10 cellular contexts compared by ENCODE assay signal in the genomic region with DNA sequence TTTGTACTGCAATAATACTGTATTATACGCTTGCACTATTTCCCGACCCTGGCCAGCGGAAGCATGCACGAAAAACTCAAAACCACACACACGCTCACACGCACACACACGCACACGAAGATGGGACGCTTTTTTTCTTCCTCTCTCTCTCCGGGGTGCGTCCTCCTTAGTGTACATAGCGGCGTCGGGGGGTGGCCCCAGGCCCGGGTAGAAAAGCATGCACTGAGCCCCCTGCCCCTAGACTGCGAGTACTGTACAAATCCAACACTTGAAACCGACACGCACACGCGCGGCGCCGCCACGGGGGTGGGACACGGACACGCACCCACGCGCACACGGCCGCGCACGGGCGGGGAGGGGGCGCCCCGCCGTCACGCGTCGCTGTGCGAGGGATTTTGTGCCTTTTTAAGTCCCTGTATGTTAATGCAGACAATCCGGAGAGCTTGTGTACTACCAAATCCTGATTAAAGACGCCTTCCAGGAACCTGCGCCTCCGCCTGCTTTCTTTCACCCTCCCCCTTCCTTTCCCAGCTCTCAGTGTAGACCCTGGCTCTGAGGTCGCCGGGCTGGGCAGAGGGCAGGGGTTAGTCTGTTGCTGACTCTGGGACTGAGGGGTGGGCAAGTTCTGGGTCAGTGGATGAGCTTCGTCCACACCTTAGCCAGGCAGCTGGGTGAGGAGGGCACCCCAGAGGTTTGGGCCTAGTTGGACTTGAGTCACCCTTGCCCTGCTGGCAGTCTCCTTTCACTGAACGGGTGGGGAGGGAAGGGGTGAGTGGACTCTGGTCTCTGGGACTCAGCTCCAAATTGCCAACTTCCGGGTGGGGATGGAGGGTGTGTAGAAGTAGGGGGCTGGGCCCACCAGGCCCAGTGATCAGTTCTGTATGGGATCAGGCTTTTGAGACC. TPM values are rescaled to one million over a fixed set of nuclear protein-coding genes. Genes with fewer than 3 reads are reported as not detected.
DNase-seq lines count a peak whose midpoint lies in the region; ATAC-seq and TF ChIP-seq lines count a peak whose summit lies in the region.
"Had no signal": no experiment of that assay in that cellular context is flagged by ENCODE, and none has a peak within 500 bp of the region (broad histone marks: within the 10 kb centered on the region; RNA-seq: fewer than 3 reads in every experiment).

No MANE protein-coding gene starts in this region.

- peak overlapping the region; percentile 83 for H3K4me3 Mint-ChIP-seq in T-helper 1 cell treated with Interleukin-12 subunit alpha and Interleukin-12 subunit beta and Interleukin-4 antibody, amounts not matched to agents 30 μg/mL and 1 μg/mL, for 36 hours
- peak overlapping the region; percentile 43 for H3K4me3 Mint-ChIP-seq in dendritic cell treated with granulocyte-macrophage colony-stimulating factor and Interleukin-4, amounts not matched to agents 40 ng/mL and 50 ng/mL, for 4 days
- peak overlapping the region; percentile 47 for H3K4me3 Mint-ChIP-seq in neural crest cell

- H3K4me1 Mint-ChIP-seq in T-helper 1 cell treated with Interleukin-12 subunit alpha and Interleukin-12 subunit beta and Interleukin-4 antibody, amounts not matched to agents 30 μg/mL and 1 μg/mL, for 36 hours (ENCODE audit: low read depth), result peaks cover 16% of the 10 kb centered on the region
- H3K4me1 Mint-ChIP-seq in dendritic cell treated with granulocyte-macrophage colony-stimulating factor and Interleukin-4, amounts not matched to agents 40 ng/mL and 50 ng/mL, for 4 days (ENCODE audit: low read depth), result peaks cover 19% of the 10 kb centered on the region
- peaks cover 22% of the 10 kb centered on the region for H3K4me1 Mint-ChIP-seq in neural crest cell

- intact Hi-C loops in dendritic cell treated with granulocyte-macrophage colony-stimulating factor and Interleukin-4, amounts not matched to agents 40 ng/mL and 50 ng/mL, for 4 days (cut with micrococcal nuclease), result no loop called here

- H3K36me3 Mint-ChIP-seq in T-helper 1 cell treated with Interleukin-12 subunit alpha and Interleukin-12 subunit beta and Interleukin-4 antibody, amounts not matched to agents 30 μg/mL and 1 μg/mL, for 36 hours (ENCODE audit: low read depth), result peaks cover 2% of the 10 kb centered on the region
- no peaks in the 10 kb centered on the region for H3K36me3 Mint-ChIP-seq in dendritic cell treated with granulocyte-macrophage colony-stimulating factor and Interleukin-4, amounts not matched to agents 40 ng/mL and 50 ng/mL, for 4 days (ENCODE audit: low read depth)
- no peaks in the 10 kb centered on the region for H3K36me3 Mint-ChIP-seq in neural crest cell (ENCODE audit: low read depth)

- no peaks in the 10 kb centered on the region for H3K9me3 Mint-ChIP-seq in T-helper 1 cell treated with Interleukin-12 subunit alpha and Interleukin-12 subunit beta and Interleukin-4 antibody, amounts not matched to agents 30 μg/mL and 1 μg/mL, for 36 hours
- H3K9me3 Mint-ChIP-seq in dendritic cell treated with granulocyte-macrophage colony-stimulating factor and Interleukin-4, amounts not matched to agents 40 ng/mL and 50 ng/mL, for 4 days, result no peaks in the 10 kb centered on the region
- no peaks in the 10 kb centered on the region for H3K9me3 Mint-ChIP-seq in neural crest cell

- H3K27ac Mint-ChIP-seq in T-helper 1 cell treated with Interleukin-12 subunit alpha and Interleukin-12 subunit beta and Interleukin-4 antibody, amounts not matched to agents 30 μg/mL and 1 μg/mL, for 36 hours, result peak overlapping the region; percentile 22
- H3K27ac Mint-ChIP-seq in dendritic cell treated with granulocyte-macrophage colony-stimulating factor and Interleukin-4, amounts not matched to agents 40 ng/mL and 50 ng/mL, for 4 days, result no peak overlapping the region
- H3K27ac Mint-ChIP-seq in neural crest cell (ENCODE audit: unreplicated experiment), result no peak overlapping the region

- H3K27me3 Mint-ChIP-seq in T-helper 1 cell treated with Interleukin-12 subunit alpha and Interleukin-12 subunit beta and Interleukin-4 antibody, amounts not matched to agents 30 μg/mL and 1 μg/mL, for 36 hours (ENCODE audit: low read depth), result peaks cover 77% of the 10 kb centered on the region
- H3K27me3 Mint-ChIP-seq in dendritic cell treated with granulocyte-macrophage colony-stimulating factor and Interleukin-4, amounts not matched to agents 40 ng/mL and 50 ng/mL, for 4 days, result peaks cover 91% of the 10 kb centered on the region
- peaks cover 50% of the 10 kb centered on the region for H3K27me3 Mint-ChIP-seq in neural crest cell (ENCODE audit: low read depth)

- ATAC-seq in GM18519 (IDR thresholded peaks at IDR 0.05; ENCODE audit: low FRiP score, unreplicated experiment) (no peak), HG03108 (IDR thresholded peaks at IDR 0.05; ENCODE audit: unreplicated experiment) (no peak)
- ATAC-seq: Panc1 had no signal

- DNase-seq in D341Med (ENCODE audit: low spot score) (peak; percentile 59), neural crest cell (ENCODE audit: low read depth, low spot score) (no peak), NCI-H1092 treated with DMSO at 0.1 percent for 48 hours (lab: John Stamatoyannopoulos, UW) (no peak), NCI-H2029 (lab: John Stamatoyannopoulos, UW) (no peak)

- no peak for TF ChIP-seq CTCF in neural crest cell (conservative IDR thresholded peaks at IDR 0.05)

RNA-seq across cellular contexts. Expression of gene SLC22A7, which starts 21.6 kb away (rescaled TPM):
- total RNA-seq in neural crest cell, result 0.37 TPM in 1 of 2 replicates, not detected in the other
- total RNA-seq: kidney epithelial cell had no signal

RNA-seq across cellular contexts. Expression of gene CRIP3, which starts 32.2 kb away (rescaled TPM):
- total RNA-seq in neural crest cell, result 2.0 and 2.6 TPM in 2 replicates

RNA-seq across cellular contexts. Expression of gene TTBK1, which starts 33.1 kb away (rescaled TPM):
- total RNA-seq in neural crest cell, result 5.1 and 5.4 TPM in 2 replicates

RNA-seq across cellular contexts. Expression of gene DNPH1, which starts 47.1 kb away (rescaled TPM):
- 50.3 and 55.1 TPM in 2 replicates for total RNA-seq in neural crest cell
